Comparison of ENCODE assay signal across 28 cellular contexts in the genomic region with DNA sequence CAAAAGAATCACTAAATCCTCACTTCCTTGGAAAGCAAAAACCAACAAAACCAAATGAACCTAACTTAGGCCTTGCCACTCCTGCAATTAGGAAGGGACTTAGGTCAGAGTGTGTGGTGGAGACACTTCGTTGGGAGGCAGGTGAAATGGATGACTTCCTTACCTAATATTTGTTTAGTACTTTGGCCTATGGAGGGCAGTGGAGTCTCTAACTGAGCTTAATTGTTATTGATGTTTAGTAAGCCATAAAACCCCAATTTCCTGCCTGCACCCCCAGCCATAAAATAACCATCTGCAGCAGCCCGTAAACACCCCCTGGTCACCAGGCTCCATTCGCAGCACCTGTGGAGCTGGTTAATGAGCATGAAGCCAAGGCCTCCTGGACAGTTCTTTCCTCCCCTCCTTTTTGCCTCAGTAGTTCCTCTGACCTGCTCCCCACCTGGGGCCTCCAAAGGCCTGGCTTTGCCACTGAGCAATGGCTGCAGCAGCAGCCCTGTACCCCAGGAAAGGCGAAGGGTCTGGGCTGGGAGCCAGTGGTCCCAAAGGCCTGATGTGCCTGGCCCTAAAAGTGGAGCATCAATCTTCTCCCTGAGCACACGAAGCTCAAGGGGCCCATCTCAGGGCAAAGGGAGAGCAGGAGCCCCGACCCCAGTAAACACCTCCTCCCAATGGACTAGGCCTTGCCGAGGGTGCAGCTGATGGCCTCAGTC. TPM values are rescaled to one million over a fixed set of nuclear protein-coding genes. Genes with fewer than 3 reads are reported as not detected.
A peak's percentile ranks its signal among the peaks of the same experiment; 100 is the strongest.
DNase-seq lines count a peak whose midpoint lies in the region; ATAC-seq and TF ChIP-seq lines count a peak whose summit lies in the region.
"Had no signal": no experiment of that assay in that cellular context is flagged by ENCODE, and none has a peak within 500 bp of the region (broad histone marks: within the 10 kb centered on the region; RNA-seq: fewer than 3 reads in every experiment).

No MANE protein-coding gene starts in this region.

- H3K9me3 ChIP-seq in mucosa of descending colon (no peaks in the 10 kb centered on the region), T-helper 17 cell (ENCODE audit: control insufficient read depth, low read length, poor library complexity, severe bottlenecking) (no peaks in the 10 kb centered on the region), tibial artery (no peaks in the 10 kb centered on the region)
- H3K9me3 ChIP-seq: lower lobe of right lung, neutrophil, prostate gland had no signal

- H3K27me3 ChIP-seq in tibial artery = peaks cover 0 to 7% of the 10 kb centered on the region in 2 donors

- no peak overlapping the region for H3K27ac Mint-ChIP-seq in T-helper 17 cell
- H3K27ac Mint-ChIP-seq: activated naive CD8-positive, alpha-beta T cell treated with anti-CD3 and anti-CD28 coated beads for 36 hours; CD8-positive, alpha-beta memory T cell; dendritic cell treated with granulocyte-macrophage colony-stimulating factor and Interleukin-4, amounts not matched to agents 40 ng/mL and 50 ng/mL, for 4 days; type B pancreatic cell; WTC11 had no signal

- no peak for TF ChIP-seq CTCF in mucosa of descending colon (IDR thresholded peaks at IDR 0.05)
- no peak for TF ChIP-seq CTCF in tibial artery (IDR thresholded peaks at IDR 0.05)

- H3K4me3 Mint-ChIP-seq in T-helper 17 cell = no peak overlapping the region
- H3K4me3 Mint-ChIP-seq: activated naive CD8-positive, alpha-beta T cell treated with anti-CD3 and anti-CD28 coated beads for 36 hours; CD8-positive, alpha-beta memory T cell; dendritic cell treated with granulocyte-macrophage colony-stimulating factor and Interleukin-4, amounts not matched to agents 40 ng/mL and 50 ng/mL, for 4 days; type B pancreatic cell; WTC11 had no signal

- H3K36me3 ChIP-seq in mucosa of descending colon (ENCODE audit: low read depth) (no peaks in the 10 kb centered on the region), tibial artery (no peaks in the 10 kb centered on the region)
- H3K36me3 ChIP-seq: lower lobe of right lung, neutrophil, prostate gland had no signal

- H3K4me1 ChIP-seq in mucosa of descending colon (ENCODE audit: low read depth) (no peaks in the 10 kb centered on the region), tibial artery (no peaks in the 10 kb centered on the region)
- H3K4me1 ChIP-seq: lower lobe of right lung had no signal

- H3K4me3 ChIP-seq in mucosa of descending colon (no peak overlapping the region), tibial artery (no peak overlapping the region)
- H3K4me3 ChIP-seq: lower lobe of right lung, prostate gland had no signal

- H3K36me3 Mint-ChIP-seq in T-helper 17 cell (ENCODE audit: low read depth) = peaks cover 2% of the 10 kb centered on the region
- H3K36me3 Mint-ChIP-seq: activated naive CD8-positive, alpha-beta T cell treated with anti-CD3 and anti-CD28 coated beads for 36 hours; CD8-positive, alpha-beta memory T cell; type B pancreatic cell; WTC11 had no signal

- H3K27me3 Mint-ChIP-seq in T-helper 17 cell = peaks cover 63% of the 10 kb centered on the region
- H3K27me3 Mint-ChIP-seq: activated naive CD8-positive, alpha-beta T cell treated with anti-CD3 and anti-CD28 coated beads for 36 hours had no signal

- peak; percentile 41 for DNase-seq in COR-L47 (lab: John Stamatoyannopoulos, UW)
- peak; percentile 6 for DNase-seq in DMS79 treated with DMSO at 0.1 percent for 48 hours (lab: John Stamatoyannopoulos, UW)
- peak; percentile 88 for DNase-seq in NCI-H69 (lab: John Stamatoyannopoulos, UW)
- no peak for DNase-seq in mucosa of descending colon
- DNase-seq in T-helper 17 cell = no peak
- DNase-seq in tibial artery = no peak
- DNase-seq: activated CD4-positive, alpha-beta T cell treated with anti-CD3 and anti-CD28 coated beads, Interleukin-2, amount 50 U/mL, for 4 hours; activated effector memory CD4-positive, alpha-beta T cell treated with Interleukin-2 at 50 U/mL for 16 hours; activated naive CD8-positive, alpha-beta T cell treated with anti-CD3 and anti-CD28 coated beads for 36 hours; activated T-cell treated with anti-CD3 and anti-CD28 coated beads for 4 hours; CD8-positive, alpha-beta memory T cell; central memory CD4-positive, alpha-beta T cell; HCEC 1CT; lower lobe of right lung; NCI-H1436; NCI-H2171; NCI-H526 treated with DMSO at 0.1 percent for 48 hours; OCI-M1; T-helper 9 cell had no signal

- peaks cover 5% of the 10 kb centered on the region for H3K4me1 Mint-ChIP-seq in T-helper 17 cell
- H3K4me1 Mint-ChIP-seq: activated naive CD8-positive, alpha-beta T cell treated with anti-CD3 and anti-CD28 coated beads for 36 hours; CD8-positive, alpha-beta memory T cell had no signal

- ATAC-seq in mucosa of descending colon (peak; percentile 83), HG03108 (IDR thresholded peaks at IDR 0.05; ENCODE audit: unreplicated experiment) (no peak), GM19023 (IDR thresholded peaks at IDR 0.05; ENCODE audit: unreplicated experiment) (no peak), T-helper 17 cell (no peak)
- ATAC-seq: HepG2, lower lobe of right lung, WTC11 had no signal

- no peak overlapping the region for H3K27ac ChIP-seq in tibial artery
- H3K27ac ChIP-seq: lower lobe of right lung, neutrophil, prostate gland had no signal

- intact Hi-C loops in mucosa of descending colon (cut with DNase I, micrococcal nuclease) (no loop called here), tibial artery (cut with DNase I; ENCODE audit: low total_unique reads) (no loop called here)

RNA-seq across cellular contexts. Expression of gene SYT13, which starts 15.6 kb away (rescaled TPM):
- total RNA-seq in mucosa of descending colon (10 to 100 TPM in 2 of 3 donors, 1 to 10 TPM in 1; 7.5 to 28.6 (median 22.7) TPM), T-helper 17 cell (under 1 TPM in 1 of 2 donors, not detected in 1; 0.89 TPM)
- total RNA-seq: activated naive CD8-positive, alpha-beta T cell treated with anti-CD3 and anti-CD28 coated beads for 36 hours; CD8-positive, alpha-beta memory T cell; fibroblast of lung; lower lobe of right lung had no signal

Comparison
In these comparisons a context has a peak if more than half of its experiments do, and no peak if none do; other contexts are left out.
1. DNase-seq: peak in COR-L47 (single experiment), DMS79 treated with DMSO at 0.1 percent for 48 hours (single experiment) and NCI-H69 (single experiment); none in mucosa of descending colon (0 of 3), T-helper 17 cell (0 of 3) and tibial artery (0 of 2).
2. RNA of gene SYT13, which starts 15.6 kb away (total RNA-seq): 7.5 to 28.6 TPM in mucosa of descending colon; 0.89 TPM in T-helper 17 cell; every median in the first group is over 4 times any median in the second.